ENCODE assay signal across 11 cellular contexts in genomic region chr4:4689694-4690440, GRCh38.
A peak's percentile ranks its signal among the peaks of the same experiment; 100 is the strongest.
DNase-seq lines count a peak whose midpoint lies in the region; ATAC-seq, FAIRE-seq and TF ChIP-seq lines count a peak whose summit lies in the region.
"Had no signal": no experiment of that assay in that cellular context is flagged by ENCODE, and none has a peak within 500 bp of the region (broad histone marks: within the 10 kb centered on the region; RNA-seq: fewer than 3 reads in every experiment).

No MANE protein-coding gene starts in this region.

- H3K27ac ChIP-seq in kidney (ENCODE audit: low read depth in 2 of 2, low read length in 2 of 2): no peak overlapping the region

- DNase-seq in GM10248 (ENCODE audit: extremely low spot score): peak; percentile 71
- DNase-seq in HT1080 (ENCODE audit: low read depth): peak; percentile 37
- no peak for DNase-seq in kidney
- no peak for DNase-seq in CD1c-positive myeloid dendritic cell (ENCODE audit: extremely low spot score)
- DNase-seq in H4 (ENCODE audit: low spot score): no peak
- no peak for DNase-seq in GDM1 (lab: John Stamatoyannopoulos, UW)
- DNase-seq: NCI-H1694 treated with DMSO at 0.1 percent for 48 hours had no signal

- H3K9ac ChIP-seq in kidney (ENCODE audit: low read length in 2 of 2): no peak overlapping the region

- H3K4me1 ChIP-seq in kidney (ENCODE audit: control insufficient read depth in 1 of 2, insufficient read depth in 1 of 2, low read depth in 1 of 2, low read length in 2 of 2): peaks cover 6 to 7% of the 10 kb centered on the region in 2 donors

- H3K36me3 ChIP-seq in kidney (ENCODE audit: control insufficient read depth in 1 of 2, insufficient read depth in 2 of 2, low read length in 2 of 2): no peaks in the 10 kb centered on the region

- TF ChIP-seq CTCF in GM10248 (IDR thresholded peaks at IDR 0.05; ENCODE audit: control extremely low read depth, extremely low read depth, low read depth, missing control alignments): peak; percentile 18
- no peak for TF ChIP-seq CTCF in kidney (IDR thresholded peaks at IDR 0.05; ENCODE audit: borderline replicate concordance, extremely low read depth, insufficient read depth)

- no peak overlapping the region for H3K4me3 ChIP-seq in kidney (ENCODE audit: low read length in 2 of 2)

- intact Hi-C loops in kidney (cut with DNase I): no loop called here

- POLR2A ChIA-PET in GM10248 (lab: Yijun Ruan, JAX): no interaction called here

- FAIRE-seq in kidney (lab: Jason Lieb, UNC): no peak
- FAIRE-seq: endometrium, keratinocyte had no signal

- no peaks in the 10 kb centered on the region for H3K9me3 ChIP-seq in kidney (ENCODE audit: control insufficient read depth in 1 of 2, low read length in 2 of 2)

- ATAC-seq in GM19023 (IDR thresholded peaks at IDR 0.05; ENCODE audit: unreplicated experiment): peak; percentile 84
- peak; percentile 80 for ATAC-seq in HG02678 (IDR thresholded peaks at IDR 0.05; ENCODE audit: unreplicated experiment)

- CTCF ChIA-PET in GM10248 (lab: Yijun Ruan, JAX): interaction anchor here (1.3 to 1.4 kb wide), 2 partner anchors 21 to 42 kb away, joined by 3 to 5 read pairs; no protein-coding TSS in a partner anchor

Comparison
In these comparisons a context has a peak if more than half of its experiments do, and no peak if none do; other contexts are left out.
1. DNase-seq: peak in GM10248 (single experiment) and HT1080 (single experiment); none in kidney (single experiment), CD1c-positive myeloid dendritic cell (single experiment), H4 (single experiment) and GDM1 (single experiment).